In genomic region chr9:100457517-100457916, GRCh38 we compare ENCODE assay signal across 32 cellular contexts. TPM values are rescaled to one million over a fixed set of nuclear protein-coding genes. Genes with fewer than 3 reads are reported as not detected.
"Had no signal": no experiment of that assay in that cellular context is flagged by ENCODE, and none has a peak within 500 bp of the region (broad histone marks: within the 10 kb centered on the region; RNA-seq: fewer than 3 reads in every experiment).

No MANE protein-coding gene starts in this region.

- H3K4me3 ChIP-seq: adrenal gland, ascending aorta, body of pancreas, breast epithelium, cardiac muscle cell had no signal

- H3K27me3 ChIP-seq: adrenal gland, ascending aorta, body of pancreas, brain microvascular endothelial cell, breast epithelium, cardiac muscle cell had no signal

- H3K27ac ChIP-seq: adrenal gland, ascending aorta, body of pancreas, brain microvascular endothelial cell, breast epithelium, cardiac muscle cell had no signal

- H3K4me1 ChIP-seq: adrenal gland, ascending aorta, body of pancreas, breast epithelium had no signal

- H3K9me3 ChIP-seq: adrenal gland, ascending aorta, body of pancreas had no signal

- H3K36me3 ChIP-seq: adrenal gland, breast epithelium had no signal

- DNase-seq: activated effector memory CD4-positive, alpha-beta T cell treated with anti-CD3 and anti-CD28 coated beads, Interleukin-2, amount 50 U/mL, for 16 hours; activated effector memory CD4-positive, alpha-beta T cell treated with Interleukin-2 at 50 U/mL for 16 hours; activated gamma-delta T cell; activated gamma-delta T cell treated with Interleukin-2 at 50 U/mL for 16 hours; activated naive CD4-positive, alpha-beta T cell; activated naive CD4-positive, alpha-beta T cell treated with anti-CD3 and anti-CD28 coated beads for 36 hours; activated naive CD4-positive, alpha-beta T cell treated with anti-CD3 and anti-CD28 coated beads, Interleukin-2, amount 10 ng/mL, durations not matched to agents 7 days and 5 days; activated naive CD4-positive, alpha-beta T cell treated with anti-CD3 and anti-CD28 coated beads, Interleukin-2, amount 50 U/mL, for 16 hours; activated naive CD4-positive, alpha-beta T cell treated with Interleukin-2 at 50 U/mL for 16 hours; activated naive CD8-positive, alpha-beta T cell treated with anti-CD3 and anti-CD28 coated beads for 36 hours; activated naive CD8-positive, alpha-beta T cell treated with anti-CD3 and anti-CD28 coated beads, Interleukin-2, amount 10 ng/mL, durations not matched to agents 7 days and 5 days; activated naive CD8-positive, alpha-beta T cell treated with anti-CD3 and anti-CD28 coated beads, Interleukin-2, amount 50 U/mL, for 24 hours; activated T-cell treated with anti-CD3 and anti-CD28 coated beads, Interleukin-2, amount 50 U/mL, for 1 hour; activated T-cell treated with anti-CD3 and anti-CD28 coated beads, Interleukin-2, amount 50 U/mL, for 24 hours; activated T-cell treated with anti-CD3 and anti-CD28 coated beads, Interleukin-2, amount 50 U/mL, for 4 hours; activated T-cell treated with anti-CD3 and anti-CD28 coated beads, Interleukin-2, amount 50 U/mL, for 48 hours; activated T-cell treated with anti-CD3 and anti-CD28 coated beads, Interleukin-2, amount 50 U/mL, for 72 hours; adrenal gland; amniotic stem cell; amygdala; anterior cingulate cortex; aorta; body of pancreas; brain microvascular endothelial cell; caudate nucleus; central memory CD4-positive, alpha-beta T cell; cerebellar nuclear complex had no signal

- ATAC-seq: activated naive CD4-positive, alpha-beta T cell treated with anti-CD3 and anti-CD28 coated beads, Interleukin-2, amount 50 U/mL, for 72 hours; activated naive CD8-positive, alpha-beta T cell treated with anti-CD3 and anti-CD28 coated beads, Interleukin-2, amount 50 U/mL, for 24 hours; activated T-cell treated with anti-CD3 and anti-CD28 coated beads, Interleukin-2, amount 50 U/mL, for 4 hours; activated T-cell treated with anti-CD3 and anti-CD28 coated beads, Interleukin-2, amount 50 U/mL, for 72 hours; activated T-helper 17 cell treated with anti-CD3 and anti-CD28 coated beads, Interleukin-2, amount 50 U/mL, for 72 hours; body of pancreas had no signal

RNA-seq across cellular contexts. Expression of gene TMEFF1, which starts 15.4 kb away (rescaled TPM):
- total RNA-seq: ascending aorta, body of pancreas had no signal
- polyA plus RNA-seq: adrenal gland, aorta had no signal
